ENCODE assay signal across 23 cellular contexts in genomic region chr3:124779116-124779515, GRCh38. TPM values are rescaled to one million over a fixed set of nuclear protein-coding genes. Genes with fewer than 3 reads are reported as not detected.
DNase-seq lines count a peak whose midpoint lies in the region; ATAC-seq and TF ChIP-seq lines count a peak whose summit lies in the region.
"Had no signal": no experiment of that assay in that cellular context is flagged by ENCODE, and none has a peak within 500 bp of the region (broad histone marks: within the 10 kb centered on the region; RNA-seq: fewer than 3 reads in every experiment).

No MANE protein-coding gene starts in this region.

- H3K36me3 ChIP-seq in heart left ventricle (peaks cover 0 to 17% (median 0%) of the 10 kb centered on the region in 9 donors), gastroesophageal sphincter (peaks cover 0 to 14% of the 10 kb centered on the region in 2 donors), rectal smooth muscle tissue (ENCODE audit: control insufficient read depth, insufficient read depth, low read length) (no peaks in the 10 kb centered on the region), vagina (no peaks in the 10 kb centered on the region)
- H3K36me3 ChIP-seq: adrenal gland had no signal

- H3K4me3 ChIP-seq in heart left ventricle (no peak overlapping the region), gastroesophageal sphincter (no peak overlapping the region), rectal smooth muscle tissue (ENCODE audit: low read length) (no peak overlapping the region), vagina (no peak overlapping the region)
- H3K4me3 ChIP-seq: adrenal gland, PC-9 had no signal

- H3K9me3 ChIP-seq in heart left ventricle (no peaks in the 10 kb centered on the region), gastroesophageal sphincter (no peaks in the 10 kb centered on the region), vagina (no peaks in the 10 kb centered on the region)
- H3K9me3 ChIP-seq: adrenal gland had no signal

- TF ChIP-seq EP300 in gastroesophageal sphincter (IDR thresholded peaks at IDR 0.05) = no peak

- H3K27ac ChIP-seq in heart left ventricle (peak overlapping the region; percentile 77 to 95 (median 91)), gastroesophageal sphincter (peak overlapping the region; percentile 88 to 94 (median 92)), rectal smooth muscle tissue (ENCODE audit: low read depth, low read length) (peak overlapping the region; percentile 93), vagina (peak overlapping the region; percentile 86)
- H3K27ac ChIP-seq: C4-2B, PC-9 had no signal

- TF ChIP-seq POLR2A in heart left ventricle (IDR thresholded peaks at IDR 0.05) = no peak
- TF ChIP-seq POLR2A in gastroesophageal sphincter (IDR thresholded peaks at IDR 0.05) = no peak
- TF ChIP-seq POLR2A in vagina (IDR thresholded peaks at IDR 0.05) = no peak

- WGBS in heart left ventricle, 4 donors = 79 to 89% (median 85%) methylated on average over 7 of the region's 7 CpGs
- WGBS in gastroesophageal sphincter (ENCODE audit: low coverage in 1 of 2), 2 donors = 86 to 94% methylated on average over 4 to 7 of the region's 7 CpGs

- no peak overlapping the region for H3K9ac ChIP-seq in rectal smooth muscle tissue (ENCODE audit: low read length)
- H3K9ac ChIP-seq: KMS-11 had no signal

- ATAC-seq in heart left ventricle = no peak
- no peak for ATAC-seq in Right ventricle myocardium inferior
- ATAC-seq in gastroesophageal sphincter = no peak
- ATAC-seq in HG03460 (IDR thresholded peaks at IDR 0.05; ENCODE audit: unreplicated experiment) = no peak
- ATAC-seq: activated CD4-positive, CD25-positive, alpha-beta regulatory T cell treated with anti-CD3 and anti-CD28 coated beads, Interleukin-2, amount 50 U/mL, for 24 hours; activated CD8-positive, alpha-beta memory T cell treated with anti-CD3 and anti-CD28 coated beads, Interleukin-2, amount 10 ng/mL, durations not matched to agents 7 days and 5 days; HCT116 had no signal

- intact Hi-C loops in heart left ventricle (cut with DNase I) = loop anchor here in 2 of 10 donors (5.0 to 10.0 kb wide), 2 partner anchors 33 to 56 kb away; no protein-coding TSS in a partner anchor
- intact Hi-C loops in Right ventricle myocardium inferior (cut with DNase I) = no loop called here
- intact Hi-C loops in vagina (cut with DNase I) = no loop called here

- H3K27me3 ChIP-seq in heart left ventricle (no peaks in the 10 kb centered on the region), gastroesophageal sphincter (no peaks in the 10 kb centered on the region), rectal smooth muscle tissue (ENCODE audit: control insufficient read depth, insufficient read depth, low read length) (no peaks in the 10 kb centered on the region), vagina (no peaks in the 10 kb centered on the region)
- H3K27me3 ChIP-seq: adrenal gland had no signal

- H3K4me1 ChIP-seq in heart left ventricle (peaks cover 11 to 99% (median 57%) of the 10 kb centered on the region in 12 donors), gastroesophageal sphincter (peaks cover 13 to 65% (median 36%) of the 10 kb centered on the region in 3 donors), rectal smooth muscle tissue (ENCODE audit: control insufficient read depth, insufficient read depth, low read length) (peaks cover 38% of the 10 kb centered on the region), vagina (peaks cover 61% of the 10 kb centered on the region)

- DNase-seq in heart left ventricle (no peak), Right ventricle myocardium inferior (ENCODE audit: missing footprints) (no peak), vagina (ENCODE audit: extremely low spot score in 2 of 2) (no peak), NCI-H82 (lab: John Stamatoyannopoulos, UW) (no peak)
- DNase-seq in stimulated activated CD4-positive, alpha-beta T cell treated with anti-CD3 and anti-CD28 coated beads, Interleukin-2, amount 100 ng/mL, for 24 hours = no peak
- DNase-seq: activated CD8-positive, alpha-beta memory T cell treated with anti-CD3 and anti-CD28 coated beads, Interleukin-2, amount 10 ng/mL, durations not matched to agents 7 days and 5 days; adrenal gland; DMS 273 treated with DMSO at 0.1 percent for 48 hours; GDM1; midbrain; NCI-H1105; NCI-H2171; NCI-H774; nucleus accumbens; PC-9; T-helper 9 cell had no signal

- TF ChIP-seq CTCF in heart left ventricle (IDR thresholded peaks at IDR 0.05) (no peak), gastroesophageal sphincter (IDR thresholded peaks at IDR 0.05) (no peak), vagina (IDR thresholded peaks at IDR 0.05) (no peak)

RNA-seq across cellular contexts. Expression of gene UMPS, which starts 48.9 kb away (rescaled TPM):
- total RNA-seq in heart left ventricle (10 to 100 TPM in 2 of 9 donors, 1 to 10 TPM in 7; 4.7 to 15.9 (median 7.1) TPM), Right ventricle myocardium inferior (9.4 TPM), gastroesophageal sphincter (10 to 100 TPM; 18.5 to 24.3 (median 20.7) TPM), vagina (13.3 TPM)
- polyA plus RNA-seq in heart left ventricle = 1 to 10 TPM; 2.3 to 7.8 TPM
